17 cellular contexts compared by ENCODE assay signal in the genomic region with DNA sequence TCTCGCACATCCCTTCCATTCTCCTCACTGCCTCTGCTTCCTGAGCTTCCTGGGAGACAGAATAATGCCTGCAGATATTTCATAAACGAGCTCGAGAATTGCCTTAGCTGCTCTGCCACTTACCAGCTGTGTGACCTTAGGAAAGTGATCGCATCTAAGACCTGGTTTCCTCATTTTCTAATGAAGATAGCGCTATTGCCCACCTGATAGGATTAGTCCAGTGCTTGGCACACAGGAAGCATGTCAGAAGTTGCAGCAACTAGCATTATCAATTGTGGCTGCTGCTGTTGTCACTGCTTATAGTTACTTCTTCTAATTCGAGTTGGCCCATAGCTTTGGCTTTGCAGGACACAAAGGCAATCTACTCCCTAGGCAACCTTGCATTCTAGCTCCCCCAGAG.
"Had no signal": no experiment of that assay in that cellular context is flagged by ENCODE, and none has a peak within 500 bp of the region (broad histone marks: within the 10 kb centered on the region; RNA-seq: fewer than 3 reads in every experiment).

No MANE protein-coding gene starts in this region.

- H3K27ac ChIP-seq: gastrocnemius medialis, left ventricle myocardium inferior, sigmoid colon, upper lobe of right lung, VCaP had no signal

- ATAC-seq: activated CD8-positive, alpha-beta T cell treated with anti-CD3 and anti-CD28 coated beads, Interleukin-2, amount 10 ng/mL, durations not matched to agents 7 days and 5 days; effector memory CD8-positive, alpha-beta T cell; esophagus mucosa; gastrocnemius medialis; naive thymus-derived CD8-positive, alpha-beta T cell; upper lobe of right lung had no signal

- H3K27me3 ChIP-seq: gastrocnemius medialis, sigmoid colon, upper lobe of right lung had no signal

- DNase-seq: activated CD4-positive, alpha-beta T cell treated with anti-CD3 and anti-CD28 coated beads for 1 hour; activated CD4-positive, alpha-beta T cell treated with anti-CD3 and anti-CD28 coated beads, Interleukin-2, amount 50 U/mL, for 1 hour; activated CD8-positive, alpha-beta T cell treated with anti-CD3 and anti-CD28 coated beads, Interleukin-2, amount 10 ng/mL, durations not matched to agents 7 days and 5 days; activated gamma-delta T cell treated with Interleukin-2 at 50 U/mL for 16 hours; activated naive CD8-positive, alpha-beta T cell treated with anti-CD3 and anti-CD28 coated beads for 36 hours; activated T-cell treated with anti-CD3 and anti-CD28 coated beads, Interleukin-2, amount 50 U/mL, for 1 hour; effector memory CD8-positive, alpha-beta T cell; gastrocnemius medialis; left ventricle myocardium inferior; naive thymus-derived CD8-positive, alpha-beta T cell; retina; sigmoid colon; stimulated activated CD4-positive, alpha-beta T cell treated with anti-CD3 and anti-CD28 coated beads, Interleukin-2, amount 100 ng/mL, for 48 hours; stimulated activated naive CD4-positive, alpha-beta T cell; upper lobe of right lung had no signal

- H3K9me3 ChIP-seq: gastrocnemius medialis, left ventricle myocardium inferior, sigmoid colon, upper lobe of right lung had no signal

- H3K4me3 ChIP-seq: gastrocnemius medialis, left ventricle myocardium inferior, sigmoid colon, upper lobe of right lung had no signal

- H3K36me3 ChIP-seq: gastrocnemius medialis, left ventricle myocardium inferior, sigmoid colon, upper lobe of right lung had no signal
